20 cellular contexts compared by ENCODE assay signal in the genomic region with DNA sequence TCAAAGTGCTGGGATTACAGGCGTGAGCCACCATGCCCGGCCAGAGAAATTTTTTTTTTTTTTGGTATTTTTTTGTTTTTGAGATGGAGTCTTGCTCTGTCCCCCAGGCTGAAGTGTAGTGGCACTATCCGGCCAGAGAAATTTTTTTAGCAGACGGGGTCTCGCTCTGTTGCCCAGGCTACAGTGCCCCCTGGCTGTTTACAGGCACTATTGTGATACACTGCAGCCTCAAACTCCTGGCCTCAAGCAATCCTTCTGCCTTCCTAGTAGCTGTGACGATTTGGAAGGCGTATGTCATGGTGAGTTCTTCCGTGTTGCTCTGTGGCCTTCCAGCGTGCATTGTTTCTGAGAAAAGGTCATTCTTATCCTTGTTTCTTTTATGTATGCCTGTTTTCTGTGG. TPM values are rescaled to one million over a fixed set of nuclear protein-coding genes. Genes with fewer than 3 reads are reported as not detected.
DNase-seq lines count a peak whose midpoint lies in the region; ATAC-seq, FAIRE-seq and TF ChIP-seq lines count a peak whose summit lies in the region.
"Had no signal": no experiment of that assay in that cellular context is flagged by ENCODE, and none has a peak within 500 bp of the region (broad histone marks: within the 10 kb centered on the region; RNA-seq: fewer than 3 reads in every experiment).

No MANE protein-coding gene starts in this region.

- H3K36me3 ChIP-seq in Panc1 (ENCODE audit: control insufficient read depth, insufficient read depth, low read length), result no peaks in the 10 kb centered on the region

- H3K27ac ChIP-seq in C4-2B, result peak overlapping the region; percentile 19
- no peak overlapping the region for H3K27ac ChIP-seq in Panc1 (ENCODE audit: low read length)
- H3K27ac ChIP-seq: PC-9, SJSA1 had no signal

- intact Hi-C loops in Panc1 (cut with micrococcal nuclease; ENCODE audit: unreplicated experiment), result no loop called here

- no peak overlapping the region for H3K4me3 ChIP-seq in GM12865 (ENCODE audit: low read depth, low read length)
- H3K4me3 ChIP-seq in Panc1 (ENCODE audit: low read depth in 2 of 2, low read length in 2 of 2), result no peak overlapping the region
- no peak overlapping the region for H3K4me3 ChIP-seq in fibroblast of mammary gland (ENCODE audit: control insufficient read depth, low read depth, low read length)
- H3K4me3 ChIP-seq: PC-9, SJSA1 had no signal

- H3K4me1 ChIP-seq in Panc1 (ENCODE audit: control insufficient read depth, insufficient read depth, low read length), result no peaks in the 10 kb centered on the region
- H3K4me1 ChIP-seq: SJSA1 had no signal

- in situ Hi-C loops in Panc1 (cut with HindIII; ENCODE audit: low pct_unique_long_range_greater_than_20kb, low sequenced_read_pairs), result no loop called here

- H3K9me3 ChIP-seq in Panc1 (ENCODE audit: control insufficient read depth, insufficient read depth, low read depth, low read length), result no peaks in the 10 kb centered on the region
- H3K9me3 ChIP-seq: SJSA1 had no signal

- ATAC-seq in Panc1, result peak; percentile 62

- H3K27me3 ChIP-seq in Panc1 (ENCODE audit: control insufficient read depth, insufficient read depth, low read length), result no peaks in the 10 kb centered on the region
- H3K27me3 ChIP-seq: SJSA1 had no signal

- no peak for FAIRE-seq in GM12892 (lab: Jason Lieb, UNC)
- FAIRE-seq: GM12891 had no signal

- no peak for TF ChIP-seq POLR2A in GM12892 (IDR thresholded peaks at IDR 0.05; ENCODE audit: low read depth, low read length)

- TF ChIP-seq CTCF in C4-2B (conservative IDR thresholded peaks at IDR 0.05) (no peak), GM12865 (IDR thresholded peaks at IDR 0.05; ENCODE audit: insufficient read depth, low read depth, low read length, missing control alignments) (peak; percentile 2), Panc1 (IDR thresholded peaks at IDR 0.05) (no peak; the same call in 1 of the 2 replicates), fibroblast of mammary gland (conservative IDR thresholded peaks at IDR 0.05; ENCODE audit: control insufficient read depth, insufficient read depth, low read depth, low read length) (peak; percentile 4)

- DNase-seq in GM12865 (ENCODE audit: low read depth) (no peak), Panc1 (ENCODE audit: low read depth, low spot score) (no peak), fibroblast of mammary gland (ENCODE audit: low read depth) (no peak), NCI-H1105 (lab: John Stamatoyannopoulos, UW) (no peak), A172 (ENCODE audit: low spot score) (no peak), kidney glomerular epithelial cell (lab: John Stamatoyannopoulos, UW) (no peak), GM12892 (ENCODE audit: insufficient read length) (no peak)
- DNase-seq: DMS79, GDM1, GOT3, KG1, NCI-H1092 treated with DMSO at 0.1 percent for 48 hours, NCI-H1694, NCI-H446, NCI-H69, PC-9 had no signal

- BruUV-seq in Panc1 (replicated peaks; lab: Mats Ljungman, UMichigan), result no TSS peak

- CTCF ChIA-PET in Panc1 (lab: Charles Lee), result no interaction called here

- POLR2A ChIA-PET in Panc1 (lab: Charles Lee), result no interaction called here

RNA-seq across cellular contexts. Expression of a gene that starts 47.5 kb away (rescaled TPM):
- total RNA-seq in Panc1 (2021; ENCODE audit: unreplicated experiment), result 32.8 TPM
- polyA plus RNA-seq in Panc1 (2012; ENCODE audit: insufficient read length), result 34.0 TPM
- total RNA-seq in A172 (2014; rRNA removed; shearing (Covaris generic)), result 18.4 and 21.2 TPM in 2 replicates
- polyA plus RNA-seq in GM12892 (2012; ENCODE audit: missing spikeins), result 18.0 TPM

RNA-seq across cellular contexts. Expression of a gene that starts 49.6 kb away (rescaled TPM):
- not detected for total RNA-seq in Panc1 (2021; ENCODE audit: unreplicated experiment)
- not detected for polyA plus RNA-seq in Panc1 (2012; ENCODE audit: insufficient read length)
- total RNA-seq in A172 (2014; rRNA removed; shearing (Covaris generic)), result not detected in 2 replicates
- polyA plus RNA-seq in GM12892 (2012; ENCODE audit: missing spikeins), result not detected
- total RNA-seq: M059J, PC-9, SJSA1 had no signal

Comparison
In these comparisons a context has a peak if more than half of its experiments do, and no peak if none do; other contexts are left out.
1. CTCF ChIP-seq: peak in GM12865 (single experiment) and fibroblast of mammary gland (single experiment); none in C4-2B (single experiment) and Panc1 (single experiment).